11 cellular contexts compared by ENCODE assay signal in genomic region chr3:99637041-99637380, GRCh38. TPM values are rescaled to one million over a fixed set of nuclear protein-coding genes. Genes with fewer than 3 reads are reported as not detected.
DNase-seq lines count a peak whose midpoint lies in the region; ATAC-seq and TF ChIP-seq lines count a peak whose summit lies in the region.
"Had no signal": no experiment of that assay in that cellular context is flagged by ENCODE, and none has a peak within 500 bp of the region (broad histone marks: within the 10 kb centered on the region; RNA-seq: fewer than 3 reads in every experiment).

No MANE protein-coding gene starts in this region.

- H3K36me3 ChIP-seq in breast epithelium (no peaks in the 10 kb centered on the region), iPS-20b (ENCODE audit: insufficient read depth, low read depth, low read length) (no peaks in the 10 kb centered on the region), Peyer's patch (no peaks in the 10 kb centered on the region)

- H3K36me3 Mint-ChIP-seq in stimulated activated effector memory CD8-positive, alpha-beta T cell treated with anti-CD3 and anti-CD28 coated beads, Interleukin-12 subunit alpha, Interleukin-12 subunit beta, amount 100 ng/mL, for 72 hours, result no peaks in the 10 kb centered on the region

- no peak for TF ChIP-seq CTCF in breast epithelium (IDR thresholded peaks at IDR 0.05)
- no peak for TF ChIP-seq CTCF in Peyer's patch (IDR thresholded peaks at IDR 0.05)

- H3K27me3 ChIP-seq in breast epithelium (peaks cover 0 to 20% of the 10 kb centered on the region in 2 donors), iPS-20b (ENCODE audit: insufficient read depth, low read length) (peaks cover 63% of the 10 kb centered on the region), Peyer's patch (peaks cover 0 to 7% of the 10 kb centered on the region in 2 donors)

- peak; percentile 48 for ATAC-seq in stimulated activated effector memory CD8-positive, alpha-beta T cell treated with anti-CD3 and anti-CD28 coated beads, Interleukin-12 subunit alpha, Interleukin-12 subunit beta, amount 100 ng/mL, for 72 hours
- no peak for ATAC-seq in HG03457 (IDR thresholded peaks at IDR 0.05; ENCODE audit: unreplicated experiment)

- intact Hi-C loops in breast epithelium (cut with DNase I; ENCODE audit: low total_unique reads), result no loop called here

- H3K4me1 ChIP-seq in breast epithelium (no peaks in the 10 kb centered on the region), iPS-20b (ENCODE audit: insufficient read depth, low read length) (peaks cover 43% of the 10 kb centered on the region), Peyer's patch (peaks cover 0 to 10% (median 0%) of the 10 kb centered on the region in 4 donors)

- H3K4me3 Mint-ChIP-seq in stimulated activated effector memory CD8-positive, alpha-beta T cell treated with anti-CD3 and anti-CD28 coated beads, Interleukin-12 subunit alpha, Interleukin-12 subunit beta, amount 100 ng/mL, for 72 hours, result no peak overlapping the region

- no peaks in the 10 kb centered on the region for H3K9me3 Mint-ChIP-seq in stimulated activated effector memory CD8-positive, alpha-beta T cell treated with anti-CD3 and anti-CD28 coated beads, Interleukin-12 subunit alpha, Interleukin-12 subunit beta, amount 100 ng/mL, for 72 hours
- H3K9me3 Mint-ChIP-seq: T-helper 2 cell treated with Interferon-gamma antibody and Interleukin-4, amounts not matched to agents 5 μg/mL and 100 μg/mL, for 36 hours had no signal

- H3K4me3 ChIP-seq in breast epithelium (peak overlapping the region; percentile 49 to 65 (median 56)), iPS-20b (ENCODE audit: low read length) (peak overlapping the region; percentile 68), Peyer's patch (peak overlapping the region in 1 of 4 donors; percentile 42)

- TF ChIP-seq POLR2A in breast epithelium (IDR thresholded peaks at IDR 0.05) (no peak), Peyer's patch (IDR thresholded peaks at IDR 0.05) (no peak)

- H3K27ac ChIP-seq in breast epithelium (peak overlapping the region in 1 of 2 donors; percentile 68), iPS-20b (ENCODE audit: low read length) (no peak overlapping the region), Peyer's patch (peak overlapping the region in 1 of 4 donors; percentile 40)

- DNase-seq in HPDE6-E6E7 (ENCODE audit: extremely low spot score) (peak; percentile 37), breast epithelium (ENCODE audit: low spot score in 2 of 2) (no peak), SIG-M5 treated with dmso at 0.1 percent for 504 hours (lab: John Stamatoyannopoulos, UW; ENCODE audit: unreplicated experiment) (no peak), NCI-H2107 treated with DMSO at 0.1 percent for 48 hours (lab: John Stamatoyannopoulos, UW; ENCODE audit: unreplicated experiment) (no peak), Peyer's patch (no peak)
- no peak for DNase-seq in stimulated activated effector memory CD8-positive, alpha-beta T cell treated with anti-CD3 and anti-CD28 coated beads, Interleukin-12 subunit alpha, Interleukin-12 subunit beta, amount 100 ng/mL, for 72 hours (ENCODE audit: low spot score in 2 of 2)
- DNase-seq: cerebellar nuclear complex, NCI-H187 had no signal

- H3K9me3 ChIP-seq in breast epithelium (no peaks in the 10 kb centered on the region), iPS-20b (ENCODE audit: insufficient read depth, low read depth, low read length) (no peaks in the 10 kb centered on the region), Peyer's patch (no peaks in the 10 kb centered on the region)

- peaks cover 17% of the 10 kb centered on the region for H3K4me1 Mint-ChIP-seq in stimulated activated effector memory CD8-positive, alpha-beta T cell treated with anti-CD3 and anti-CD28 coated beads, Interleukin-12 subunit alpha, Interleukin-12 subunit beta, amount 100 ng/mL, for 72 hours

- H3K27ac Mint-ChIP-seq in stimulated activated effector memory CD8-positive, alpha-beta T cell treated with anti-CD3 and anti-CD28 coated beads, Interleukin-12 subunit alpha, Interleukin-12 subunit beta, amount 100 ng/mL, for 72 hours, result no peak overlapping the region
- H3K27ac Mint-ChIP-seq: T-helper 2 cell treated with Interferon-gamma antibody and Interleukin-4, amounts not matched to agents 5 μg/mL and 100 μg/mL, for 36 hours had no signal

- no peak overlapping the region for H3K9ac ChIP-seq in iPS-20b (ENCODE audit: low read depth, low read length)

RNA-seq across cellular contexts. Expression of gene COL8A1, which starts 1.4 kb away (rescaled TPM):
- total RNA-seq in breast epithelium (10 to 100 TPM in 2 of 3 donors, 1 to 10 TPM in 1; 9.2 to 43.6 (median 13.6) TPM), Peyer's patch (1 to 10 TPM in 3 of 4 donors, not detected in 1; 2.3 to 5.3 (median 3.3) TPM)
